In genomic region chr11:85602551-85603218, GRCh38 we compare ENCODE assay signal across 1 cellular context.
TF ChIP-seq lines count a peak whose summit lies in the region.

No MANE protein-coding gene starts in this region.

TF ChIP-seq in WTC11, 78 proteins besides CTCF, POLR2A, EP300 and RAD21 (continued from another document):
- TF ChIP-seq, protein P1, sequence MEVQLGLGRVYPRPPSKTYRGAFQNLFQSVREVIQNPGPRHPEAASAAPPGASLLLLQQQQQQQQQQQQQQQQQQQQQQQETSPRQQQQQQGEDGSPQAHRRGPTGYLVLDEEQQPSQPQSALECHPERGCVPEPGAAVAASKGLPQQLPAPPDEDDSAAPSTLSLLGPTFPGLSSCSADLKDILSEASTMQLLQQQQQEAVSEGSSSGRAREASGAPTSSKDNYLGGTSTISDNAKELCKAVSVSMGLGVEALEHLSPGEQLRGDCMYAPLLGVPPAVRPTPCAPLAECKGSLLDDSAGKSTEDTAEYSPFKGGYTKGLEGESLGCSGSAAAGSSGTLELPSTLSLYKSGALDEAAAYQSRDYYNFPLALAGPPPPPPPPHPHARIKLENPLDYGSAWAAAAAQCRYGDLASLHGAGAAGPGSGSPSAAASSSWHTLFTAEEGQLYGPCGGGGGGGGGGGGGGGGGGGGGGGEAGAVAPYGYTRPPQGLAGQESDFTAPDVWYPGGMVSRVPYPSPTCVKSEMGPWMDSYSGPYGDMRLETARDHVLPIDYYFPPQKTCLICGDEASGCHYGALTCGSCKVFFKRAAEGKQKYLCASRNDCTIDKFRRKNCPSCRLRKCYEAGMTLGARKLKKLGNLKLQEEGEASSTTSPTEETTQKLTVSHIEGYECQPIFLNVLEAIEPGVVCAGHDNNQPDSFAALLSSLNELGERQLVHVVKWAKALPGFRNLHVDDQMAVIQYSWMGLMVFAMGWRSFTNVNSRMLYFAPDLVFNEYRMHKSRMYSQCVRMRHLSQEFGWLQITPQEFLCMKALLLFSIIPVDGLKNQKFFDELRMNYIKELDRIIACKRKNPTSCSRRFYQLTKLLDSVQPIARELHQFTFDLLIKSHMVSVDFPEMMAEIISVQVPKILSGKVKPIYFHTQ (CRISPR knock-in tag; IDR thresholded peaks at IDR 0.05) = no peak
- no peak for TF ChIP-seq NR2C2 (CRISPR knock-in tag; IDR thresholded peaks at IDR 0.05)
- TF ChIP-seq, protein P2, sequence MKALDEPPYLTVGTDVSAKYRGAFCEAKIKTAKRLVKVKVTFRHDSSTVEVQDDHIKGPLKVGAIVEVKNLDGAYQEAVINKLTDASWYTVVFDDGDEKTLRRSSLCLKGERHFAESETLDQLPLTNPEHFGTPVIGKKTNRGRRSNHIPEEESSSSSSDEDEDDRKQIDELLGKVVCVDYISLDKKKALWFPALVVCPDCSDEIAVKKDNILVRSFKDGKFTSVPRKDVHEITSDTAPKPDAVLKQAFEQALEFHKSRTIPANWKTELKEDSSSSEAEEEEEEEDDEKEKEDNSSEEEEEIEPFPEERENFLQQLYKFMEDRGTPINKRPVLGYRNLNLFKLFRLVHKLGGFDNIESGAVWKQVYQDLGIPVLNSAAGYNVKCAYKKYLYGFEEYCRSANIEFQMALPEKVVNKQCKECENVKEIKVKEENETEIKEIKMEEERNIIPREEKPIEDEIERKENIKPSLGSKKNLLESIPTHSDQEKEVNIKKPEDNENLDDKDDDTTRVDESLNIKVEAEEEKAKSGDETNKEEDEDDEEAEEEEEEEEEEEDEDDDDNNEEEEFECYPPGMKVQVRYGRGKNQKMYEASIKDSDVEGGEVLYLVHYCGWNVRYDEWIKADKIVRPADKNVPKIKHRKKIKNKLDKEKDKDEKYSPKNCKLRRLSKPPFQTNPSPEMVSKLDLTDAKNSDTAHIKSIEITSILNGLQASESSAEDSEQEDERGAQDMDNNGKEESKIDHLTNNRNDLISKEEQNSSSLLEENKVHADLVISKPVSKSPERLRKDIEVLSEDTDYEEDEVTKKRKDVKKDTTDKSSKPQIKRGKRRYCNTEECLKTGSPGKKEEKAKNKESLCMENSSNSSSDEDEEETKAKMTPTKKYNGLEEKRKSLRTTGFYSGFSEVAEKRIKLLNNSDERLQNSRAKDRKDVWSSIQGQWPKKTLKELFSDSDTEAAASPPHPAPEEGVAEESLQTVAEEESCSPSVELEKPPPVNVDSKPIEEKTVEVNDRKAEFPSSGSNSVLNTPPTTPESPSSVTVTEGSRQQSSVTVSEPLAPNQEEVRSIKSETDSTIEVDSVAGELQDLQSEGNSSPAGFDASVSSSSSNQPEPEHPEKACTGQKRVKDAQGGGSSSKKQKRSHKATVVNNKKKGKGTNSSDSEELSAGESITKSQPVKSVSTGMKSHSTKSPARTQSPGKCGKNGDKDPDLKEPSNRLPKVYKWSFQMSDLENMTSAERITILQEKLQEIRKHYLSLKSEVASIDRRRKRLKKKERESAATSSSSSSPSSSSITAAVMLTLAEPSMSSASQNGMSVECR (CRISPR knock-in tag; IDR thresholded peaks at IDR 0.05; ENCODE audit: borderline replicate concordance) = no peak
